1 cellular context compared by ENCODE assay signal in genomic region chr3:53881691-53882593, GRCh38.
TF ChIP-seq lines count a peak whose summit lies in the region.

ACTR8 (minus strand) TSS chr3:53882152; CDS start chr3:53882101, 51 bp downstream.

TF ChIP-seq in HepG2, 621 proteins besides CTCF, POLR2A, EP300 and RAD21 (continued from another document and continues in another):
- TF ChIP-seq ZNF264 (CRISPR knock-in tag; IDR thresholded peaks at IDR 0.05), result no peak
- TF ChIP-seq CREM (IDR thresholded peaks at IDR 0.05), result peak; percentile 63
- no peak for TF ChIP-seq CREM (CRISPR knock-in tag; IDR thresholded peaks at IDR 0.05)
- peak; percentile 73 for TF ChIP-seq ARID5B (CRISPR knock-in tag; IDR thresholded peaks at IDR 0.05)
- no peak for TF ChIP-seq PRDM4 (CRISPR knock-in tag; IDR thresholded peaks at IDR 0.05; ENCODE audit: borderline replicate concordance)
- no peak for TF ChIP-seq ZNF24 (IDR thresholded peaks at IDR 0.05)
- no peak for TF ChIP-seq ZSCAN29 (CRISPR knock-in tag; conservative IDR thresholded peaks at IDR 0.05)
- no peak; the same call in none of the 2 replicates for TF ChIP-seq TGIF2 (CRISPR knock-in tag; IDR thresholded peaks at IDR 0.05)
- TF ChIP-seq ZSCAN25 (CRISPR knock-in tag; IDR thresholded peaks at IDR 0.05), result no peak
- TF ChIP-seq ZNF343 (CRISPR knock-in tag; IDR thresholded peaks at IDR 0.05), result no peak
- TF ChIP-seq HBP1 (CRISPR knock-in tag; IDR thresholded peaks at IDR 0.05; ENCODE audit: low read depth), result no peak
- TF ChIP-seq ZNF232 (CRISPR knock-in tag; IDR thresholded peaks at IDR 0.05; ENCODE audit: borderline replicate concordance), result no peak
- TF ChIP-seq MED13 (CRISPR knock-in tag; IDR thresholded peaks at IDR 0.05), result no peak
- TF ChIP-seq ZNF800 (CRISPR knock-in tag; IDR thresholded peaks at IDR 0.05), result peak; percentile 69; the same call in 1 of the 2 replicates
- TF ChIP-seq TRIM24 (CRISPR knock-in tag; IDR thresholded peaks at IDR 0.05), result no peak
- no peak for TF ChIP-seq MLLT10 (CRISPR knock-in tag; IDR thresholded peaks at IDR 0.05)
- peak; percentile 91 for TF ChIP-seq ELF3 (CRISPR knock-in tag; IDR thresholded peaks at IDR 0.05)
- peak; percentile 56 for TF ChIP-seq TFDP2 (CRISPR knock-in tag; IDR thresholded peaks at IDR 0.05)
- no peak for TF ChIP-seq ZEB1 (IDR thresholded peaks at IDR 0.05; ENCODE audit: insufficient replicate concordance, low read depth)
- TF ChIP-seq ONECUT2 (CRISPR knock-in tag; IDR thresholded peaks at IDR 0.05), result no peak
- TF ChIP-seq MEIS2 (CRISPR knock-in tag; IDR thresholded peaks at IDR 0.05), result peak; percentile 48; the same call in 1 of the 2 replicates
- TF ChIP-seq ZNF7 (CRISPR knock-in tag; IDR thresholded peaks at IDR 0.05), result no peak
- TF ChIP-seq PLRG1 (conservative IDR thresholded peaks at IDR 0.05), result no peak
- no peak for TF ChIP-seq RBAK (CRISPR knock-in tag; IDR thresholded peaks at IDR 0.05)
- TF ChIP-seq HNRNPK (IDR thresholded peaks at IDR 0.05; ENCODE audit: low read depth, low read length, poor library complexity, severe bottlenecking), result peak; percentile 26
- no peak for TF ChIP-seq TBX3 (IDR thresholded peaks at IDR 0.05; ENCODE audit: borderline replicate concordance)
- TF ChIP-seq ZBTB38 (CRISPR knock-in tag; IDR thresholded peaks at IDR 0.05), result peak; percentile 75; the same call in 1 of the 2 replicates
- TF ChIP-seq SKIL (CRISPR knock-in tag; IDR thresholded peaks at IDR 0.05; ENCODE audit: borderline replicate concordance), result no peak
- TF ChIP-seq SALL2 (CRISPR knock-in tag; IDR thresholded peaks at IDR 0.05), result peak; percentile 41; the same call in 1 of the 2 replicates
- TF ChIP-seq DDIT3 (CRISPR knock-in tag; IDR thresholded peaks at IDR 0.05), result no peak
- TF ChIP-seq HNF4A (CRISPR knock-in tag; IDR thresholded peaks at IDR 0.05), result no peak
- peak; percentile 85; the same call in 1 of the 2 replicates for TF ChIP-seq THAP9 (CRISPR knock-in tag; IDR thresholded peaks at IDR 0.05; ENCODE audit: borderline replicate concordance)
- peak; percentile 75; the same call in 1 of the 2 replicates for TF ChIP-seq NRL (CRISPR knock-in tag; IDR thresholded peaks at IDR 0.05; ENCODE audit: borderline replicate concordance)
- TF ChIP-seq STAT5B (CRISPR knock-in tag; IDR thresholded peaks at IDR 0.05), result no peak
- peak; percentile 91 for TF ChIP-seq SAP130 (CRISPR knock-in tag; IDR thresholded peaks at IDR 0.05; ENCODE audit: low read depth)
- no peak for TF ChIP-seq NFIC (IDR thresholded peaks at IDR 0.05; ENCODE audit: low read length)
- TF ChIP-seq ZBTB21 (CRISPR knock-in tag; IDR thresholded peaks at IDR 0.05), result no peak
- peak; percentile 45; the same call in 1 of the 2 replicates for TF ChIP-seq MAX (IDR thresholded peaks at IDR 0.05)
- TF ChIP-seq MEIS1 (CRISPR knock-in tag; IDR thresholded peaks at IDR 0.05; ENCODE audit: borderline replicate concordance), result 0 out of 2 replicates have a peak, but pooled peaks have one; percentile 36
- no peak for TF ChIP-seq REL (CRISPR knock-in tag; conservative IDR thresholded peaks at IDR 0.05)
- TF ChIP-seq FOXM1 (CRISPR knock-in tag; IDR thresholded peaks at IDR 0.05), result no peak
- TF ChIP-seq BRD4 (CRISPR knock-in tag; IDR thresholded peaks at IDR 0.05), result peak; percentile 77; the same call in 1 of the 2 replicates
- TF ChIP-seq ZNF678 (CRISPR knock-in tag; IDR thresholded peaks at IDR 0.05), result peak; percentile 66; the same call in 1 of the 2 replicates
- TF ChIP-seq ZNF10 (CRISPR knock-in tag; IDR thresholded peaks at IDR 0.05; ENCODE audit: borderline replicate concordance, low read depth), result no peak
- TF ChIP-seq ZNF350 (CRISPR knock-in tag; IDR thresholded peaks at IDR 0.05; ENCODE audit: borderline replicate concordance, low read depth), result peak; percentile 80; the same call in 1 of the 2 replicates
- TF ChIP-seq SNAI1 (CRISPR knock-in tag; IDR thresholded peaks at IDR 0.05; ENCODE audit: borderline replicate concordance), result peak; percentile 40; the same call in 1 of the 2 replicates
- TF ChIP-seq RBM39 (IDR thresholded peaks at IDR 0.05; ENCODE audit: low read depth, low read length, poor library complexity, severe bottlenecking), result peak; percentile 67
- 0 out of 2 replicates have a peak, but pooled peaks have one; percentile 46 for TF ChIP-seq ZNF337 (CRISPR knock-in tag; IDR thresholded peaks at IDR 0.05; ENCODE audit: borderline replicate concordance, low read depth)
- TF ChIP-seq MZF1 (CRISPR knock-in tag; IDR thresholded peaks at IDR 0.05; ENCODE audit: borderline replicate concordance), result no peak
